Comparison of ENCODE assay signal across 11 cellular contexts in the genomic region with DNA sequence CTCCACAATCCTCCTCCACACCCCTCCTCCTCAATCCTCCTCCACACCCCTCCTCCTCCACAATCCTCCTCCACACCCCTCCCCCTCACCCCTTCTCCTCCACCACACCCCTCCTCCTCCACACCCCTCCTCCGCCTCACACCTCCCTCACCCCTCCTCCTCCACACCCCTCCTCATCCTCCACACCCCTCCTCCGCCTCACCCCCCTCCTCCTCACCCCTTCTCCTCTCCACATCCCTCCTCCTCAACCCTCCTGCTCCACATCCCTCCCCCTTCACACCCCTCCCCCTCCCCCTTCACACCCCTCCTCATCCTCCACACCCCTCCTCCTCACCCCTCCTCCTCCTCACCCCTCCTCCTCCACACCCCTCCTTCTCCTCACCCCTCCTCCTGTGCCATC.
"Had no signal": no experiment of that assay in that cellular context is flagged by ENCODE, and none has a peak within 500 bp of the region (broad histone marks: within the 10 kb centered on the region; RNA-seq: fewer than 3 reads in every experiment).

No MANE protein-coding gene starts in this region.

- H3K27ac ChIP-seq: cardiac muscle cell, testis, upper lobe of right lung had no signal

- H3K9me3 ChIP-seq: heart left ventricle, SK-N-SH, testis, upper lobe of right lung had no signal

- H3K9ac ChIP-seq: SK-N-SH had no signal

- H3K9me3 Mint-ChIP-seq: activated B cell treated with CpG ODN at 0.5 μM for 24 hours; activated CD4-positive, alpha-beta T cell treated with anti-CD3 and anti-CD28 coated beads, Interleukin-2, amount 10 ng/mL, durations not matched to agents 7 days and 5 days; stimulated activated naive CD8-positive, alpha-beta T cell treated with anti-CD3 and anti-CD28 coated beads, Interleukin-15, amount 100 ng/mL, for 72 hours had no signal

- DNase-seq: activated B cell treated with CpG ODN at 0.5 μM for 24 hours, left ventricle myocardium superior, psoas muscle, upper lobe of right lung had no signal

- H3K4me3 ChIP-seq: cardiac muscle cell, heart left ventricle, psoas muscle, testis, upper lobe of right lung had no signal

- H3K9me2 ChIP-seq: SK-N-SH had no signal

- H3K4me2 ChIP-seq: SK-N-SH had no signal

- H3K27me3 Mint-ChIP-seq: activated CD4-positive, alpha-beta T cell treated with anti-CD3 and anti-CD28 coated beads, Interleukin-2, amount 10 ng/mL, durations not matched to agents 7 days and 5 days; stimulated activated naive CD8-positive, alpha-beta T cell treated with anti-CD3 and anti-CD28 coated beads, Interleukin-15, amount 100 ng/mL, for 72 hours had no signal

- H3K4me1 ChIP-seq: psoas muscle had no signal

- H3K4me3 Mint-ChIP-seq: activated B cell treated with CpG ODN at 0.5 μM for 24 hours; activated CD4-positive, alpha-beta T cell treated with anti-CD3 and anti-CD28 coated beads, Interleukin-2, amount 10 ng/mL, durations not matched to agents 7 days and 5 days; nephron progenitor cell had no signal

- H3K27ac Mint-ChIP-seq: nephron progenitor cell had no signal

- H3K27me3 ChIP-seq: cardiac muscle cell, heart left ventricle, testis, upper lobe of right lung had no signal
